24 cellular contexts compared by ENCODE assay signal in genomic region chr9:130513094-130513493, GRCh38.
DNase-seq lines count a peak whose midpoint lies in the region; ATAC-seq and TF ChIP-seq lines count a peak whose summit lies in the region.
"Had no signal": no experiment of that assay in that cellular context is flagged by ENCODE, and none has a peak within 500 bp of the region (broad histone marks: within the 10 kb centered on the region; RNA-seq: fewer than 3 reads in every experiment).

No MANE protein-coding gene starts in this region.

- ATAC-seq in WTC11, result no peak
- no peak for ATAC-seq in left lung
- ATAC-seq: GM12878 had no signal

- no peaks in the 10 kb centered on the region for H3K9me3 ChIP-seq in left lung
- H3K9me3 ChIP-seq: BE2C had no signal

- CTCF ChIA-PET in WTC11 (lab: Charles Lee), result no interaction called here

- no peaks in the 10 kb centered on the region; the same call in 1 of the 2 replicates for H3K27me3 Mint-ChIP-seq in WTC11 (ENCODE audit: low read depth)
- H3K27me3 Mint-ChIP-seq in glutamatergic neuron (ENCODE audit: unreplicated experiment), result peaks cover 3% of the 10 kb centered on the region
- peaks cover 3% of the 10 kb centered on the region for H3K27me3 Mint-ChIP-seq in progenitor cell of endocrine pancreas
- peaks cover 2 to 7% (median 6%) of the 10 kb centered on the region in 3 donors for H3K27me3 Mint-ChIP-seq in immature natural killer cell (ENCODE audit: low read depth in 3 of 3)

- no peaks in the 10 kb centered on the region for H3K4me1 ChIP-seq in left lung
- H3K4me1 ChIP-seq: BE2C had no signal

- intact Hi-C loops in left lung (cut with DNase I), result no loop called here

- DNase-seq in WTC11 (ENCODE audit: low spot score) (no peak), glutamatergic neuron (no peak), progenitor cell of endocrine pancreas (ENCODE audit: low spot score, unreplicated experiment) (no peak), immature natural killer cell (no peak), left lung (no peak)
- no peak for DNase-seq in stimulated activated CD4-positive, alpha-beta T cell treated with anti-CD3 and anti-CD28 coated beads, Interleukin-4, amount 100 ng/mL, for 24 hours
- DNase-seq: 8988T; ACHN; BE2C; C1 segment of cervical spinal cord; CD4-positive, alpha-beta memory T cell; CD4-positive, CD25-positive, alpha-beta regulatory T cell; CD8-positive, alpha-beta memory T cell; COR-L47; DMS 273 treated with DMSO at 0.1 percent for 48 hours; DMS153; DMS53; DMS79; DND-41; EL; GDM1 had no signal

- POLR2A ChIA-PET in WTC11 (lab: Charles Lee), result no interaction called here

- H3K4me3 ChIP-seq in left lung, result no peak overlapping the region
- H3K4me3 ChIP-seq: BLaER1, GM12878 had no signal

- no peaks in the 10 kb centered on the region for H3K27me3 ChIP-seq in left lung
- H3K27me3 ChIP-seq: BE2C, BLaER1 had no signal

- H3K4me3 Mint-ChIP-seq in WTC11 (no peak overlapping the region), glutamatergic neuron (ENCODE audit: unreplicated experiment) (no peak overlapping the region), progenitor cell of endocrine pancreas (ENCODE audit: low read depth) (no peak overlapping the region), immature natural killer cell (no peak overlapping the region)
- H3K4me3 Mint-ChIP-seq: CD14-positive monocyte; CD4-positive, CD25-positive, alpha-beta regulatory T cell had no signal

- H3K9me3 Mint-ChIP-seq in WTC11, result peaks cover 6% of the 10 kb centered on the region
- no peaks in the 10 kb centered on the region for H3K9me3 Mint-ChIP-seq in glutamatergic neuron (ENCODE audit: unreplicated experiment)
- H3K9me3 Mint-ChIP-seq in progenitor cell of endocrine pancreas (ENCODE audit: low read depth), result no peaks in the 10 kb centered on the region
- peaks cover 0 to 5% (median 1%) of the 10 kb centered on the region in 6 donors for H3K9me3 Mint-ChIP-seq in immature natural killer cell

- H3K27ac Mint-ChIP-seq in WTC11 (no peak overlapping the region), glutamatergic neuron (ENCODE audit: unreplicated experiment) (peak overlapping the region; percentile 35), progenitor cell of endocrine pancreas (peak overlapping the region; percentile 35), immature natural killer cell (no peak overlapping the region)
- H3K27ac Mint-ChIP-seq: CD14-positive monocyte; CD4-positive, alpha-beta memory T cell; CD4-positive, CD25-positive, alpha-beta regulatory T cell had no signal

- H3K4me1 Mint-ChIP-seq in WTC11 (no peaks in the 10 kb centered on the region), glutamatergic neuron (ENCODE audit: low read depth, unreplicated experiment) (peaks cover 13% of the 10 kb centered on the region), progenitor cell of endocrine pancreas (ENCODE audit: low read depth) (no peaks in the 10 kb centered on the region), immature natural killer cell (no peaks in the 10 kb centered on the region)
- H3K4me1 Mint-ChIP-seq: CD14-positive monocyte; CD4-positive, alpha-beta memory T cell; CD4-positive, CD25-positive, alpha-beta regulatory T cell; CD8-positive, alpha-beta memory T cell had no signal

- no peak overlapping the region for H3K27ac ChIP-seq in left lung
- H3K27ac ChIP-seq: BLaER1 had no signal

- no peak for TF ChIP-seq CTCF in WTC11 (IDR thresholded peaks at IDR 0.05)
- TF ChIP-seq CTCF in glutamatergic neuron (IDR thresholded peaks at IDR 0.05; ENCODE audit: partially characterized antibody, unreplicated experiment), result no peak
- no peak for TF ChIP-seq CTCF in progenitor cell of endocrine pancreas (IDR thresholded peaks at IDR 0.05; ENCODE audit: unreplicated experiment)
- TF ChIP-seq CTCF in left lung (IDR thresholded peaks at IDR 0.05), result no peak

- H3K36me3 Mint-ChIP-seq in WTC11, result no peaks in the 10 kb centered on the region
- peaks cover 7% of the 10 kb centered on the region for H3K36me3 Mint-ChIP-seq in glutamatergic neuron (ENCODE audit: unreplicated experiment)
- H3K36me3 Mint-ChIP-seq in progenitor cell of endocrine pancreas (ENCODE audit: insufficient read depth), result no peaks in the 10 kb centered on the region
- no peaks in the 10 kb centered on the region for H3K36me3 Mint-ChIP-seq in immature natural killer cell
- H3K36me3 Mint-ChIP-seq: CD14-positive monocyte; CD4-positive, CD25-positive, alpha-beta regulatory T cell had no signal

- H3K36me3 ChIP-seq in left lung, result no peaks in the 10 kb centered on the region
- H3K36me3 ChIP-seq: BE2C, BLaER1 had no signal

TF ChIP-seq in WTC11, 78 proteins besides CTCF, POLR2A, EP300 and RAD21:
- TF ChIP-seq ZNF671 (CRISPR knock-in tag; IDR thresholded peaks at IDR 0.05) (no peak), HMGA2 (CRISPR knock-in tag; IDR thresholded peaks at IDR 0.05) (0 out of 2 replicates have a peak, but pooled peaks have one; percentile 23)

Comparison
In these comparisons a context has a peak if more than half of its experiments do, and no peak if none do; other contexts are left out.
1. H3K27ac Mint-ChIP-seq: peak in glutamatergic neuron (single experiment) and progenitor cell of endocrine pancreas (single experiment); none in WTC11 (single experiment) and immature natural killer cell (0 of 6).